8 cellular contexts compared by ENCODE assay signal in genomic region chr13:99086869-99087129, GRCh38.
DNase-seq lines count a peak whose midpoint lies in the region; ATAC-seq and TF ChIP-seq lines count a peak whose summit lies in the region.

No MANE protein-coding gene starts in this region.

- ATAC-seq in GM21367 (IDR thresholded peaks at IDR 0.05; ENCODE audit: unreplicated experiment), result peak; percentile 17

- TF ChIP-seq CTCF in BJ (IDR thresholded peaks at IDR 0.05; ENCODE audit: insufficient read depth, low read depth, low read length) (no peak), fibroblast of villous mesenchyme (IDR thresholded peaks at IDR 0.05; ENCODE audit: insufficient read depth, low read depth, low read length) (no peak)

- H3K9ac ChIP-seq in rectal smooth muscle tissue (ENCODE audit: low read length), result peak overlapping the region; percentile 85

- H3K27ac ChIP-seq in rectal smooth muscle tissue (ENCODE audit: low read depth, low read length), result peak overlapping the region; percentile 94

- POLR2A ChIA-PET in BJ (lab: Charles Lee), result no interaction called here

- DNase-seq in BJ (ENCODE audit: low read depth), result no peak
- DNase-seq in activated T-cell treated with anti-CD3 and anti-CD28 coated beads for 4 hours, result peak; percentile 29
- DNase-seq in fibroblast of villous mesenchyme (ENCODE audit: low read depth), result no peak
- DNase-seq in NCI-H2107 treated with DMSO at 0.1 percent for 48 hours (lab: John Stamatoyannopoulos, UW; ENCODE audit: unreplicated experiment), result no peak
- DNase-seq in amniotic stem cell (lab: John Stamatoyannopoulos, UW), result no peak

- peaks cover 3% of the 10 kb centered on the region for H3K27me3 ChIP-seq in BJ (ENCODE audit: control insufficient read depth, insufficient read depth, low read length)
- no peaks in the 10 kb centered on the region for H3K27me3 ChIP-seq in rectal smooth muscle tissue (ENCODE audit: control insufficient read depth, insufficient read depth, low read length)

- TF ChIP-seq RAD21 in Ishikawa (IDR thresholded peaks at IDR 0.05; ENCODE audit: low read depth), result no peak

- CTCF ChIA-PET in BJ (lab: Yijun Ruan, JAX), result interaction anchor here (0.6 to 1.5 kb wide), 4 partner anchors 37 to 90 kb away, joined by 3 to 5 read pairs (median 4); no protein-coding TSS in a partner anchor

- peak overlapping the region; percentile 52 for H3K4me3 ChIP-seq in BJ (ENCODE audit: low read depth, low read length)
- peak overlapping the region; percentile 81 for H3K4me3 ChIP-seq in fibroblast of villous mesenchyme (ENCODE audit: low read depth, low read length)
- peak overlapping the region; percentile 80 for H3K4me3 ChIP-seq in rectal smooth muscle tissue (ENCODE audit: low read length)

- H3K36me3 ChIP-seq in BJ (ENCODE audit: control insufficient read depth, insufficient read depth, low read length) (no peaks in the 10 kb centered on the region), rectal smooth muscle tissue (ENCODE audit: control insufficient read depth, insufficient read depth, low read length) (no peaks in the 10 kb centered on the region)

- no peak for TF ChIP-seq EP300 in Ishikawa (IDR thresholded peaks at IDR 0.05; ENCODE audit: borderline replicate concordance)

- H3K4me1 ChIP-seq in rectal smooth muscle tissue (ENCODE audit: control insufficient read depth, insufficient read depth, low read length), result peaks cover 9% of the 10 kb centered on the region

TF ChIP-seq in Ishikawa, 13 proteins besides CTCF, POLR2A, EP300 and RAD21:
- TF ChIP-seq FOXM1 (IDR thresholded peaks at IDR 0.05; ENCODE audit: borderline replicate concordance, low read depth) (no peak), EGR1 (IDR thresholded peaks at IDR 0.05) (0 out of 2 replicates have a peak, but pooled peaks have one; percentile 8)
TF ChIP-seq in Ishikawa: peak in this region for 1.
